Comparison of ENCODE assay signal across 8 cellular contexts in genomic region chr2:204072443-204073324, GRCh38.
DNase-seq lines count a peak whose midpoint lies in the region; TF ChIP-seq lines count a peak whose summit lies in the region.

No MANE protein-coding gene starts in this region.

- TF ChIP-seq CTCF in HL-60 (IDR thresholded peaks at IDR 0.05; ENCODE audit: insufficient read depth, low read length) = peak; percentile 34

- no peaks in the 10 kb centered on the region for H3K27me3 ChIP-seq in HL-60 (ENCODE audit: insufficient read depth, poor library complexity, severe bottlenecking)

- H3K27ac ChIP-seq in HL-60 (replicated peaks) = no peak overlapping the region

- peak; percentile 22 to 57 for DNase-seq in NCI-H446 (lab: John Stamatoyannopoulos, UW)
- no peak for DNase-seq in NCI-H446 treated with DMSO at 0.1 percent for 48 hours (lab: John Stamatoyannopoulos, UW)
- peak in 1 of 2 experiments; percentile 3 for DNase-seq in HL-60 (ENCODE audit: low read depth in 1 of 2, low spot score in 1 of 2)
- peak; percentile 54 to 70 for DNase-seq in activated CD4-positive, alpha-beta T cell treated with anti-CD3 and anti-CD28 coated beads for 4 hours
- peak; percentile 17 for DNase-seq in effector CD8-positive, alpha-beta T cell (lab: John Stamatoyannopoulos, UW)
- peak; percentile 37 for DNase-seq in pons (ENCODE audit: low spot score)
- DNase-seq in DMS79 (lab: John Stamatoyannopoulos, UW) = no peak
- DNase-seq in GF-D8 (lab: John Stamatoyannopoulos, UW) = no peak

- H3K4me3 ChIP-seq in HL-60 (replicated peaks; ENCODE audit: insufficient read depth, low read length) = no peak overlapping the region

Comparison
In these comparisons a context has a peak if more than half of its experiments do, and no peak if none do; other contexts are left out.
1. DNase-seq: peak in NCI-H446 (2 of 2), activated CD4-positive, alpha-beta T cell treated with anti-CD3 and anti-CD28 coated beads for 4 hours (2 of 2), effector CD8-positive, alpha-beta T cell (single experiment) and pons (single experiment); none in NCI-H446 treated with DMSO at 0.1 percent for 48 hours (single experiment), DMS79 (single experiment) and GF-D8 (single experiment).